Comparison of ENCODE assay signal across 8 cellular contexts in the genomic region with DNA sequence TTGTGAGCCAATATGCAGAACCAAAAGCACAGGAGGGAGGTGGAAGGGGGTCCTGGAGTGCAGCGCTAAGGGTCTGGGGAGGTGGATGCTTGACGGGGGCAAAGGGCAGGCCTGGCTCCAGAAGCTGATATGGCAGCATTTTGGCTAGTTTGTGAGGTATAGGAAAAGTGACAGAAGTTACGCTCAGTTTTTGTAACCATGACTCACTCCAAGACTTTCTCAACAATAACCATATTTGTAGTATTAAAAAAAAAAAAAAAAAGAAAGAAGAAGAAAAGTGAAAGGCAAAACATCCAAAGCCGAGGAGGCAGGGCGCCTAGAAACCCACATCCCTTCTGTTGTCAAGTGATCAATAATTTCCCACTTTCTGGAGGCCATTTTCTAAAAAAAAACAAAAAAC.
A peak's percentile ranks its signal among the peaks of the same experiment; 100 is the strongest.
DNase-seq lines count a peak whose midpoint lies in the region; ATAC-seq and TF ChIP-seq lines count a peak whose summit lies in the region.

No MANE protein-coding gene starts in this region.

- peak; percentile 55 for ATAC-seq in activated naive CD8-positive, alpha-beta T cell treated with anti-CD3 and anti-CD28 coated beads, Interleukin-2, amount 10 ng/mL, durations not matched to agents 7 days and 5 days (ENCODE audit: low read depth)
- no peak for ATAC-seq in HG03025 (IDR thresholded peaks at IDR 0.05; ENCODE audit: low FRiP score, unreplicated experiment)

- no peaks in the 10 kb centered on the region for H3K9me3 Mint-ChIP-seq in activated naive CD8-positive, alpha-beta T cell treated with anti-CD3 and anti-CD28 coated beads, Interleukin-2, amount 10 ng/mL, durations not matched to agents 7 days and 5 days
- H3K9me3 Mint-ChIP-seq in Calu3 (ENCODE audit: low read depth, unreplicated experiment), result no peaks in the 10 kb centered on the region

- intact Hi-C loops in Calu3 (cut with micrococcal nuclease; ENCODE audit: unreplicated experiment), result loop anchor here (10.0 kb wide), 1 partner anchor 444 kb away; no protein-coding TSS in a partner anchor

- peak in 1 of 2 donors; percentile 38 for TF ChIP-seq EP300 in tibial nerve (IDR thresholded peaks at IDR 0.05)

- in situ Hi-C loops in GM13977 (cut with MboI; ENCODE audit: low pct_unique_long_range_greater_than_20kb, low sequenced_read_pairs, unreplicated experiment), result no loop called here

- no peak for TF ChIP-seq POLR2A in tibial nerve (IDR thresholded peaks at IDR 0.05)

- H3K4me1 Mint-ChIP-seq in activated naive CD8-positive, alpha-beta T cell treated with anti-CD3 and anti-CD28 coated beads, Interleukin-2, amount 10 ng/mL, durations not matched to agents 7 days and 5 days, result peaks cover 73% of the 10 kb centered on the region
- peaks cover 16% of the 10 kb centered on the region for H3K4me1 Mint-ChIP-seq in Calu3 (ENCODE audit: low read depth, unreplicated experiment)

- H3K27me3 ChIP-seq in muscle layer of duodenum (ENCODE audit: low read depth, low read length) (no peaks in the 10 kb centered on the region), tibial nerve (no peaks in the 10 kb centered on the region)

- WGBS in tibial nerve, 2 donors, result 33 to 36% methylated on average over 5 of the region's 5 CpGs

- CTCF ChIA-PET in Calu3 (lab: Charles Lee), result no interaction called here

- H3K27ac ChIP-seq in muscle layer of duodenum (ENCODE audit: low read length) (peak overlapping the region; percentile 86), tibial nerve (peak overlapping the region; percentile 62 to 85 (median 73))

- POLR2A ChIA-PET in activated naive CD8-positive, alpha-beta T cell treated with anti-CD3 and anti-CD28 coated beads, Interleukin-2, amount 10 ng/mL, durations not matched to agents 7 days and 5 days (lab: Charles Lee), result no interaction called here

- peak overlapping the region; percentile 93 for H3K27ac Mint-ChIP-seq in activated naive CD8-positive, alpha-beta T cell treated with anti-CD3 and anti-CD28 coated beads, Interleukin-2, amount 10 ng/mL, durations not matched to agents 7 days and 5 days
- no peak overlapping the region for H3K27ac Mint-ChIP-seq in Calu3 (ENCODE audit: unreplicated experiment)

- peak; percentile 71 for DNase-seq in activated CD8-positive, alpha-beta memory T cell treated with anti-CD3 and anti-CD28 coated beads for 24 hours
- DNase-seq in activated CD8-positive, alpha-beta memory T cell treated with anti-CD3 and anti-CD28 coated beads, Interleukin-2, amount 50 U/mL, for 48 hours, result no peak
- peak; percentile 52 for DNase-seq in activated naive CD8-positive, alpha-beta T cell treated with anti-CD3 and anti-CD28 coated beads, Interleukin-2, amount 10 ng/mL, durations not matched to agents 7 days and 5 days
- DNase-seq in tibial nerve (ENCODE audit: low spot score in 2 of 2) (no peak), GM13977 (ENCODE audit: low spot score) (no peak), Calu3 (no peak)

- H3K4me1 ChIP-seq in muscle layer of duodenum (ENCODE audit: control insufficient read depth in 1 of 2, insufficient read depth in 2 of 2, low read length in 2 of 2) (peaks cover 30 to 87% of the 10 kb centered on the region in 2 donors), tibial nerve (peaks cover 3 to 83% (median 54%) of the 10 kb centered on the region in 4 donors)

- no TSS peak for BruUV-seq in Calu3 (replicated peaks; lab: Mats Ljungman, UMichigan)

- TF ChIP-seq CTCF in tibial nerve (IDR thresholded peaks at IDR 0.05) (no peak), GM13977 (IDR thresholded peaks at IDR 0.05; ENCODE audit: extremely low read depth, insufficient read depth, missing control alignments) (no peak), Calu3 (IDR thresholded peaks at IDR 0.05; ENCODE audit: unreplicated experiment) (no peak)

- H3K36me3 ChIP-seq in muscle layer of duodenum (ENCODE audit: control insufficient read depth in 1 of 2, insufficient read depth in 2 of 2, low read length in 2 of 2) (peaks cover 0 to 18% of the 10 kb centered on the region in 2 donors), tibial nerve (peaks cover 0 to 14% (median 0%) of the 10 kb centered on the region in 3 donors)

- H3K9me3 ChIP-seq in muscle layer of duodenum (ENCODE audit: control insufficient read depth in 1 of 2, low read length in 2 of 2), result no peaks in the 10 kb centered on the region
- no peaks in the 10 kb centered on the region for H3K9me3 ChIP-seq in tibial nerve

- peaks cover 19% of the 10 kb centered on the region for H3K36me3 Mint-ChIP-seq in activated naive CD8-positive, alpha-beta T cell treated with anti-CD3 and anti-CD28 coated beads, Interleukin-2, amount 10 ng/mL, durations not matched to agents 7 days and 5 days
- H3K36me3 Mint-ChIP-seq in Calu3 (ENCODE audit: insufficient read depth, unreplicated experiment), result peaks cover 9% of the 10 kb centered on the region

- peak overlapping the region; percentile 82 for H3K4me3 Mint-ChIP-seq in activated naive CD8-positive, alpha-beta T cell treated with anti-CD3 and anti-CD28 coated beads, Interleukin-2, amount 10 ng/mL, durations not matched to agents 7 days and 5 days
- H3K4me3 Mint-ChIP-seq in Calu3 (ENCODE audit: low read depth, unreplicated experiment), result no peak overlapping the region

- no peaks in the 10 kb centered on the region for H3K27me3 Mint-ChIP-seq in activated naive CD8-positive, alpha-beta T cell treated with anti-CD3 and anti-CD28 coated beads, Interleukin-2, amount 10 ng/mL, durations not matched to agents 7 days and 5 days
- H3K27me3 Mint-ChIP-seq in Calu3 (ENCODE audit: unreplicated experiment), result no peaks in the 10 kb centered on the region

- H3K4me3 ChIP-seq in muscle layer of duodenum (ENCODE audit: low read depth in 1 of 2, low read length in 2 of 2), result no peak overlapping the region
- H3K4me3 ChIP-seq in tibial nerve, result no peak overlapping the region

Comparison
In these comparisons a context has a peak if more than half of its experiments do, and no peak if none do; other contexts are left out.
1. DNase-seq: peak in activated CD8-positive, alpha-beta memory T cell treated with anti-CD3 and anti-CD28 coated beads for 24 hours (single experiment) and activated naive CD8-positive, alpha-beta T cell treated with anti-CD3 and anti-CD28 coated beads, Interleukin-2, amount 10 ng/mL, durations not matched to agents 7 days and 5 days (single experiment); none in activated CD8-positive, alpha-beta memory T cell treated with anti-CD3 and anti-CD28 coated beads, Interleukin-2, amount 50 U/mL, for 48 hours (single experiment), tibial nerve (0 of 2), GM13977 (single experiment) and Calu3 (single experiment).